In the genomic region with DNA sequence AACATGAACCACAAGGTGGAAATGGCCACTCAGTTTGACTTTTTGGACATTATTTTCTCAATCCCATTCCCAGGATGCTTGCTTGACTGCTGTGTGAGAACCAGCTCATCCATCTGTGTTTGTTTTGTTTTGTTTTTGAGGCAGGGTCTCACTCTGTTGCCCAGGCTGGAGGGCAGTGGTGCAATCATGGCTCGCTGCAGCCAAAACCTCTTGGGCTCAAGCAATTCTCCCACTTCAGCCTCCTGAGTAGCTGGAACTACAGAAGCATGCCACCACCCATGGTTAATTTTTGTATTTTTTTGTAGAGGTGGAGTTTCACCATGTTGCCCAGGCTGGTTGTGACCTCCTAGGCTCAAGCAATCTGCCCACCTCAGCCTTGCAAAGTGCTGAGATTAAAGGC, we compare ENCODE assay signal across 27 cellular contexts.
"Had no signal": no experiment of that assay in that cellular context is flagged by ENCODE, and none has a peak within 500 bp of the region (broad histone marks: within the 10 kb centered on the region; RNA-seq: fewer than 3 reads in every experiment).

No MANE protein-coding gene starts in this region.

- H3K27me3 Mint-ChIP-seq: stimulated activated memory B cell treated with anti-CD40 and anti-IgM and Interleukin-4, amounts not matched to agents 10 μg/mL and 1 μg/mL and 100 μg/mL, for 72 hours; stimulated activated naive CD8-positive, alpha-beta T cell treated with anti-CD3 and anti-CD28 coated beads, Interleukin-15, Interleukin-2, amounts not matched to agents 100 ng/mL and 50 ng/mL, for 24 hours had no signal

- H3K4me3 Mint-ChIP-seq: stimulated activated effector memory CD8-positive, alpha-beta T cell treated with anti-CD3 and anti-CD28 coated beads, Interleukin-12 subunit alpha, Interleukin-12 subunit beta, amount 100 ng/mL, for 72 hours; stimulated activated memory B cell treated with anti-CD40 and anti-IgM and Interleukin-4, amounts not matched to agents 10 μg/mL and 1 μg/mL and 100 μg/mL, for 72 hours; stimulated activated naive B cell treated with anti-CD40 and anti-IgM and Interleukin-4, amounts not matched to agents 10 μg/mL and 1 μg/mL and 100 μg/mL, for 72 hours; stimulated activated naive CD8-positive, alpha-beta T cell treated with anti-CD3 and anti-CD28 coated beads, Interleukin-15, amount 100 ng/mL, for 72 hours; stimulated activated naive CD8-positive, alpha-beta T cell treated with anti-CD3 and anti-CD28 coated beads, Interleukin-15, Interleukin-2, amounts not matched to agents 100 ng/mL and 50 ng/mL, for 24 hours; type B pancreatic cell had no signal

- H3K36me3 Mint-ChIP-seq: stimulated activated effector memory CD8-positive, alpha-beta T cell treated with anti-CD3 and anti-CD28 coated beads, Interleukin-12 subunit alpha, Interleukin-12 subunit beta, amount 100 ng/mL, for 72 hours; stimulated activated memory B cell treated with anti-CD40 and anti-IgM and Interleukin-4, amounts not matched to agents 10 μg/mL and 1 μg/mL and 100 μg/mL, for 72 hours; stimulated activated naive B cell treated with anti-CD40 and anti-IgM and Interleukin-4, amounts not matched to agents 10 μg/mL and 1 μg/mL and 100 μg/mL, for 72 hours; type B pancreatic cell had no signal

- H3K4me3 ChIP-seq: stomach, suprapubic skin, testis, thoracic aorta, tibial artery, tibial nerve, transverse colon, upper lobe of left lung, upper lobe of right lung, uterus, vagina had no signal

- H3K27ac ChIP-seq: stomach, suprapubic skin, testis, thoracic aorta, tibial artery, tibial nerve, transverse colon, upper lobe of left lung, upper lobe of right lung, uterus, vagina had no signal

- DNase-seq: stimulated activated CD4-positive, alpha-beta T cell treated with anti-CD3 and anti-CD28 coated beads, Interleukin-2, amount 100 ng/mL, for 48 hours; stimulated activated CD4-positive, alpha-beta T cell treated with anti-CD3 and anti-CD28 coated beads, Interleukin-4, amount 100 ng/mL, for 1 hour; stimulated activated CD4-positive, alpha-beta T cell treated with anti-CD3 and anti-CD28 coated beads, Interleukin-4, amount 100 ng/mL, for 24 hours; stimulated activated CD4-positive, alpha-beta T cell treated with anti-CD3 and anti-CD28 coated beads, Interleukin-4, amount 100 ng/mL, for 4 hours; stimulated activated CD8-positive, alpha-beta memory T cell treated with anti-CD3 and anti-CD28 coated beads, Interleukin-4, amount 100 ng/mL, for 48 hours; stimulated activated naive B cell treated with anti-CD40 and anti-IgM and Interleukin-4, amounts not matched to agents 10 μg/mL and 1 μg/mL and 100 μg/mL, for 72 hours; stimulated activated naive CD4-positive, alpha-beta T cell; stimulated activated naive CD4-positive, alpha-beta T cell treated with Interleukin-2 at 50 U/mL for 16 hours; stimulated activated naive CD8-positive, alpha-beta T cell treated with anti-CD3 and anti-CD28 coated beads, Interleukin-15, amount 100 ng/mL, for 72 hours; stimulated activated naive CD8-positive, alpha-beta T cell treated with anti-CD3 and anti-CD28 coated beads, Interleukin-15, Interleukin-2, amounts not matched to agents 100 U/mL and 50 U/mL, for 24 hours; stomach; substantia nigra; testis; tibial artery; transverse colon; trophoblast cell; upper lobe of left lung; upper lobe of right lung; uterus had no signal

- H3K4me1 ChIP-seq: stomach, suprapubic skin, testis, tibial artery, tibial nerve, transverse colon, upper lobe of left lung, upper lobe of right lung, uterus, vagina had no signal

- H3K9me3 Mint-ChIP-seq: type B pancreatic cell had no signal

- H3K4me1 Mint-ChIP-seq: stimulated activated effector memory CD8-positive, alpha-beta T cell treated with anti-CD3 and anti-CD28 coated beads, Interleukin-12 subunit alpha, Interleukin-12 subunit beta, amount 100 ng/mL, for 72 hours; stimulated activated memory B cell treated with anti-CD40 and anti-IgM and Interleukin-4, amounts not matched to agents 10 μg/mL and 1 μg/mL and 100 μg/mL, for 72 hours; stimulated activated naive B cell treated with anti-CD40 and anti-IgM and Interleukin-4, amounts not matched to agents 10 μg/mL and 1 μg/mL and 100 μg/mL, for 72 hours; stimulated activated naive CD8-positive, alpha-beta T cell treated with anti-CD3 and anti-CD28 coated beads, Interleukin-15, amount 100 ng/mL, for 72 hours had no signal

- ATAC-seq: stimulated activated effector memory CD8-positive, alpha-beta T cell treated with anti-CD3 and anti-CD28 coated beads, Interleukin-12 subunit alpha, Interleukin-12 subunit beta, amount 100 ng/mL, for 72 hours; stimulated activated memory B cell treated with anti-CD40 and anti-IgM and Interleukin-4, amounts not matched to agents 10 μg/mL and 1 μg/mL and 100 μg/mL, for 72 hours; stimulated activated naive B cell treated with anti-CD40 and anti-IgM and Interleukin-4, amounts not matched to agents 10 μg/mL and 1 μg/mL and 100 μg/mL, for 72 hours; stimulated activated naive CD8-positive, alpha-beta T cell treated with anti-CD3 and anti-CD28 coated beads, Interleukin-15, amount 100 ng/mL, for 72 hours; stimulated activated naive CD8-positive, alpha-beta T cell treated with anti-CD3 and anti-CD28 coated beads, Interleukin-15, Interleukin-2, amounts not matched to agents 100 U/mL and 50 U/mL, for 24 hours; upper lobe of right lung had no signal

- H3K9me3 ChIP-seq: suprapubic skin, testis, thoracic aorta, tibial artery, transverse colon, upper lobe of left lung, upper lobe of right lung, uterus, vagina had no signal

- H3K27ac Mint-ChIP-seq: stimulated activated effector memory CD8-positive, alpha-beta T cell treated with anti-CD3 and anti-CD28 coated beads, Interleukin-12 subunit alpha, Interleukin-12 subunit beta, amount 100 ng/mL, for 72 hours; stimulated activated memory B cell treated with anti-CD40 and anti-IgM and Interleukin-4, amounts not matched to agents 10 μg/mL and 1 μg/mL and 100 μg/mL, for 72 hours; stimulated activated naive B cell treated with anti-CD40 and anti-IgM and Interleukin-4, amounts not matched to agents 10 μg/mL and 1 μg/mL and 100 μg/mL, for 72 hours; stimulated activated naive CD8-positive, alpha-beta T cell treated with anti-CD3 and anti-CD28 coated beads, Interleukin-15, amount 100 ng/mL, for 72 hours; stimulated activated naive CD8-positive, alpha-beta T cell treated with anti-CD3 and anti-CD28 coated beads, Interleukin-15, Interleukin-2, amounts not matched to agents 100 ng/mL and 50 ng/mL, for 24 hours; type B pancreatic cell had no signal

- H3K27me3 ChIP-seq: stomach, testis, tibial artery, tibial nerve, transverse colon, upper lobe of left lung, upper lobe of right lung, uterus, vagina had no signal

- H3K36me3 ChIP-seq: stomach, suprapubic skin, thoracic aorta, tibial artery, tibial nerve, transverse colon, upper lobe of left lung, upper lobe of right lung, uterus, vagina had no signal
